In genomic region chr22:44337658-44338004, GRCh38 we compare ENCODE assay signal across 1 cellular context.
TF ChIP-seq lines count a peak whose summit lies in the region.

No MANE protein-coding gene starts in this region.

TF ChIP-seq in H1, 55 proteins besides CTCF, POLR2A, EP300 and RAD21 (continued from another document):
- TF ChIP-seq CHD7 (IDR thresholded peaks at IDR 0.05; ENCODE audit: insufficient replicate concordance, low read length): no peak
- no peak for TF ChIP-seq CHD1 (IDR thresholded peaks at IDR 0.05; ENCODE audit: low read depth, low read length)
- TF ChIP-seq CREB1 (IDR thresholded peaks at IDR 0.05): no peak
- TF ChIP-seq KDM4A (IDR thresholded peaks at IDR 0.05; ENCODE audit: low read depth, low read length, severe bottlenecking): no peak
- no peak for TF ChIP-seq TCF12 (IDR thresholded peaks at IDR 0.05; ENCODE audit: low read depth, low read length)
- TF ChIP-seq SRF (IDR thresholded peaks at IDR 0.05; ENCODE audit: low read depth, low read length): no peak
- no peak for TF ChIP-seq BACH1 (IDR thresholded peaks at IDR 0.05; ENCODE audit: low read length)
- no peak for TF ChIP-seq SAP30 (IDR thresholded peaks at IDR 0.05; ENCODE audit: insufficient read depth, insufficient replicate concordance, low read length)
- peak; percentile 87 for TF ChIP-seq JUND (IDR thresholded peaks at IDR 0.05; ENCODE audit: low read length)
- no peak for TF ChIP-seq GTF2F1 (IDR thresholded peaks at IDR 0.05; ENCODE audit: borderline replicate concordance, low read depth, low read length)
- TF ChIP-seq ATF2 (IDR thresholded peaks at IDR 0.05; ENCODE audit: low read length): no peak
- no peak for TF ChIP-seq CEBPB (IDR thresholded peaks at IDR 0.05; ENCODE audit: low read depth, low read length)
- TF ChIP-seq MAFK (IDR thresholded peaks at IDR 0.05; ENCODE audit: low read depth, low read length): no peak
- no peak; the same call in 1 of the 2 replicates for TF ChIP-seq EGR1 (IDR thresholded peaks at IDR 0.05; ENCODE audit: borderline replicate concordance, low read depth, low read length)
- TF ChIP-seq ASH2L (IDR thresholded peaks at IDR 0.05; ENCODE audit: low read length): peak; percentile 34
- no peak for TF ChIP-seq CHD2 (IDR thresholded peaks at IDR 0.05; ENCODE audit: low read length)
